Comparison of ENCODE assay signal across 16 cellular contexts in the genomic region with DNA sequence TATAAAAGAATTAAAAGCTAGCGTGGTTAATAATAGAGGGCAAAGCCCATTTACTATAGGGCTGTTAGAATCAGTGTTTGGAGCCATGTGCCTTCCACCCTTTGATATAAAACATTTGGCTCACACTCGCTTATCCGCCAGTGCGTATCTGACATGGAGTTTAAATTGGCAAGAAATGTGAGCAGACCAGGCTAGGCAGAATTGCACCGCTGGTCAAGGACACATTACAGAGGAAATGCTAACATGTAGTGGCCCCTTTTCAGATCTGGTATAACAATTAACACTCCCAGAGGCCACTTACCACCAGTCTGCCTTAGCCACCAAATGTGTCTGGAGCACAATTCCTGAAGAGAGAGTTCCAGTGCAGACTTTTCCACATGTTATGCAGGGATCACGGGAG. TPM values are rescaled to one million over a fixed set of nuclear protein-coding genes. Genes with fewer than 3 reads are reported as not detected.
DNase-seq lines count a peak whose midpoint lies in the region; ATAC-seq, FAIRE-seq and TF ChIP-seq lines count a peak whose summit lies in the region.
"Had no signal": no experiment of that assay in that cellular context is flagged by ENCODE, and none has a peak within 500 bp of the region (broad histone marks: within the 10 kb centered on the region; RNA-seq: fewer than 3 reads in every experiment).

No MANE protein-coding gene starts in this region.

- peak overlapping the region; percentile 31 for H3K27ac Mint-ChIP-seq in nephron progenitor cell
- no peak overlapping the region for H3K27ac Mint-ChIP-seq in CD4-positive, alpha-beta memory T cell
- H3K27ac Mint-ChIP-seq: CD4-positive, alpha-beta T cell had no signal

- FAIRE-seq in HepG2 (lab: Jason Lieb, UNC), result no peak
- FAIRE-seq: GM19239 had no signal

- BruUV-seq in HepG2 (replicated peaks; lab: Mats Ljungman, UMichigan), result no TSS peak

- in situ Hi-C loops in HepG2 (cut with HindIII; ENCODE audit: extremely low pct_ligation_motif_present, low pct_unique_long_range_greater_than_20kb), result no loop called here

- no peak for TF ChIP-seq CTCF in HepG2 (CRISPR knock-in tag; IDR thresholded peaks at IDR 0.05)
- no peak for TF ChIP-seq CTCF in right lobe of liver (IDR thresholded peaks at IDR 0.05)
- TF ChIP-seq CTCF in nephron progenitor cell (IDR thresholded peaks at IDR 0.05), result no peak
- no peak for TF ChIP-seq CTCF in stomach (IDR thresholded peaks at IDR 0.05)

- H3K4me1 ChIP-seq in HepG2 (ENCODE audit: insufficient read depth, low read length), result peaks cover 38% of the 10 kb centered on the region
- H3K4me1 ChIP-seq in right lobe of liver, result no peaks in the 10 kb centered on the region
- H3K4me1 ChIP-seq in stomach, result peaks cover 5 to 35% (median 16%) of the 10 kb centered on the region in 4 donors
- H3K4me1 ChIP-seq in CD4-positive, alpha-beta memory T cell (ENCODE audit: insufficient read depth, low read length), result no peaks in the 10 kb centered on the region

- H3K4me2 ChIP-seq in HepG2 (ENCODE audit: low read depth, low read length), result peak overlapping the region; percentile 29; the same call in 1 of the 2 replicates

- H3K4me1 Mint-ChIP-seq in nephron progenitor cell, result peaks cover 9% of the 10 kb centered on the region
- H3K4me1 Mint-ChIP-seq in CD4-positive, alpha-beta memory T cell, result no peaks in the 10 kb centered on the region

- no peak overlapping the region for H2AFZ ChIP-seq in HepG2 (ENCODE audit: low read length)

- TF ChIP-seq EP300 in HepG2 (IDR thresholded peaks at IDR 0.05; ENCODE audit: low read depth in 2 of 2, low read length in 2 of 2) (no peak), HepG2 (CRISPR knock-in tag; IDR thresholded peaks at IDR 0.05; ENCODE audit: borderline replicate concordance) (no peak), stomach (IDR thresholded peaks at IDR 0.05) (no peak)

- no peaks in the 10 kb centered on the region for H3K9me3 ChIP-seq in HepG2 (ENCODE audit: low read length)
- H3K9me3 ChIP-seq in right lobe of liver, result no peaks in the 10 kb centered on the region
- H3K9me3 ChIP-seq in stomach, result no peaks in the 10 kb centered on the region
- no peaks in the 10 kb centered on the region for H3K9me3 ChIP-seq in CD4-positive, alpha-beta memory T cell (ENCODE audit: control insufficient read depth in 1 of 2, low read length in 2 of 2)

- no peak overlapping the region for H3K27ac ChIP-seq in HepG2 (ENCODE audit: extremely low read length, insufficient read depth, low read length)
- no peak overlapping the region for H3K27ac ChIP-seq in right lobe of liver
- H3K27ac ChIP-seq in stomach, result peak overlapping the region in 3 of 5 donors; percentile 13 to 66 (median 46)
- H3K27ac ChIP-seq in CD4-positive, alpha-beta memory T cell (ENCODE audit: low read depth, low read length), result no peak overlapping the region

- H4K20me1 ChIP-seq in HepG2 (ENCODE audit: insufficient read depth, low read length), result no peaks in the 10 kb centered on the region

- H3K9ac ChIP-seq in HepG2 (ENCODE audit: insufficient read depth, low read depth, low read length), result no peak overlapping the region

- peaks cover 3% of the 10 kb centered on the region for H3K27me3 Mint-ChIP-seq in nephron progenitor cell (ENCODE audit: low read depth, poor library complexity)
- H3K27me3 Mint-ChIP-seq in CD4-positive, alpha-beta memory T cell, result peaks cover 2% of the 10 kb centered on the region in 2 donors
- H3K27me3 Mint-ChIP-seq: CD4-positive, alpha-beta T cell had no signal

- WGBS in HepG2 (ENCODE audit: low lambda C conversion rate), result 63% methylated on average over 6 of the region's 6 CpGs
- 67% methylated on average over 4 of the region's 6 CpGs for WGBS in right lobe of liver (ENCODE audit: insufficient coverage, low coverage, low lambda C conversion rate, missing lambda C conversion rate)
- WGBS in stomach, 5 donors, result 69 to 79% (median 72%) methylated on average over 6 of the region's 6 CpGs

- no peak overlapping the region for H3K4me3 Mint-ChIP-seq in nephron progenitor cell
- H3K4me3 Mint-ChIP-seq in CD4-positive, alpha-beta memory T cell, result no peak overlapping the region
- H3K4me3 Mint-ChIP-seq: CD4-positive, alpha-beta T cell had no signal

- ATAC-seq in HepG2, result peak; percentile 66
- no peak for ATAC-seq in right lobe of liver

- peaks cover 4% of the 10 kb centered on the region for H3K36me3 Mint-ChIP-seq in nephron progenitor cell (ENCODE audit: low read depth)
- no peaks in the 10 kb centered on the region for H3K36me3 Mint-ChIP-seq in CD4-positive, alpha-beta memory T cell

- POLR2A ChIA-PET in HepG2 (lab: Yijun Ruan, JAX), result no interaction called here
- POLR2A ChIA-PET in CD4-positive, alpha-beta memory T cell (lab: Charles Lee; ENCODE audit: partially characterized antibody), result no interaction called here

- H3K79me2 ChIP-seq in HepG2 (ENCODE audit: insufficient read depth, low read length), result no peaks in the 10 kb centered on the region

- H3K27me3 ChIP-seq in HepG2 (ENCODE audit: control insufficient read depth in 1 of 2, insufficient read depth in 2 of 2, low read length in 2 of 2) (no peaks in the 10 kb centered on the region; a peak in 1 of 5 replicates), right lobe of liver (no peaks in the 10 kb centered on the region), stomach (no peaks in the 10 kb centered on the region)
- H3K27me3 ChIP-seq in CD4-positive, alpha-beta memory T cell (ENCODE audit: insufficient read depth, low read length), result no peaks in the 10 kb centered on the region

- no peak for TF ChIP-seq RAD21 in HepG2 (CRISPR knock-in tag; IDR thresholded peaks at IDR 0.05)

- intact Hi-C loops in HepG2 (cut with micrococcal nuclease; ENCODE audit: unreplicated experiment) (no loop called here), right lobe of liver (cut with DNase I) (no loop called here), stomach (cut with DNase I; ENCODE audit: low total_unique reads) (no loop called here), posterior vena cava (cut with DNase I) (no loop called here)
- intact Hi-C loops in CD4-positive, alpha-beta memory T cell (cut with micrococcal nuclease), result no loop called here

- H3K9me3 Mint-ChIP-seq in nephron progenitor cell, result peaks cover 23% of the 10 kb centered on the region
- no peaks in the 10 kb centered on the region for H3K9me3 Mint-ChIP-seq in CD4-positive, alpha-beta memory T cell
- H3K9me3 Mint-ChIP-seq: CD4-positive, alpha-beta T cell had no signal

- H3K36me3 ChIP-seq in HepG2 (replicated peaks in 1 of 2; ENCODE audit: control insufficient read depth in 1 of 2, insufficient read depth in 2 of 2, low read length in 2 of 2) (no peaks in the 10 kb centered on the region), right lobe of liver (no peaks in the 10 kb centered on the region), stomach (no peaks in the 10 kb centered on the region)
- H3K36me3 ChIP-seq in CD4-positive, alpha-beta memory T cell (ENCODE audit: insufficient read depth, low read length), result no peaks in the 10 kb centered on the region
- H3K36me3 ChIP-seq: HAP-1 had no signal

- TF ChIP-seq POLR2A in HepG2 (IDR thresholded peaks at IDR 0.05; ENCODE audit: insufficient read depth in 1 of 2, low read depth in 2 of 2, low read length in 2 of 2) (no peak), right lobe of liver (IDR thresholded peaks at IDR 0.05) (no peak), stomach (IDR thresholded peaks at IDR 0.05) (no peak)

- CTCF ChIA-PET in HepG2 (lab: Yijun Ruan, JAX; ENCODE audit: low intra/inter-chr PET ratio, low total read pairs), result no interaction called here
- CTCF ChIA-PET in CD4-positive, alpha-beta memory T cell (lab: Charles Lee; ENCODE audit: partially characterized antibody), result no interaction called here

- H3K4me3 ChIP-seq in HepG2 (replicated peaks in 1 of 3; ENCODE audit: insufficient read depth in 1 of 3, low read depth in 2 of 3, low read length in 3 of 3), result no peak overlapping the region
- H3K4me3 ChIP-seq in right lobe of liver, result no peak overlapping the region
- H3K4me3 ChIP-seq in stomach, result peak overlapping the region in 2 of 4 donors; percentile 2 to 9
- no peak overlapping the region for H3K4me3 ChIP-seq in CD4-positive, alpha-beta memory T cell (ENCODE audit: low read length in 2 of 2)
- H3K4me3 ChIP-seq: HAP-1 had no signal

- DNase-seq in HepG2 (ENCODE audit: low spot score) (no peak), right lobe of liver (no peak), nephron progenitor cell (no peak), stomach (no peak), posterior vena cava (ENCODE audit: low spot score) (no peak)
- no peak for DNase-seq in CD4-positive, alpha-beta memory T cell
- DNase-seq: 8988T; ACHN; C1 segment of cervical spinal cord; CD4-positive, alpha-beta T cell; DMS79 treated with DMSO at 0.1 percent for 48 hours; EL; GOT3 had no signal

RNA-seq across cellular contexts. Expression of gene GSTM3, which starts 14.1 kb away (rescaled TPM):
- total RNA-seq in HepG2 (2016; rRNA removed; fragmentation: Illumina TruSeq; extraction: Trizol) (127 and 150 TPM in 2 replicates), right lobe of liver (10 to 100 TPM in 3 of 6 experiments, 1 to 10 TPM in 3; 1.2 to 19.2 (median 10.6) TPM), stomach (100 to 1,000 TPM in 2 of 5 donors, 10 to 100 TPM in 3; 32.2 to 213 (median 84.6) TPM), posterior vena cava (10 to 100 TPM; 35.1 to 52.2 TPM)
- 35.2 and 40.3 TPM in 2 replicates for total RNA-seq in HepG2 (2016; cell fraction: cytosol; rRNA removed; fragmentation: Illumina TruSeq; extraction: Trizol; ENCODE audit: low read depth)
- 127 and 162 TPM in 2 replicates for total RNA-seq in HepG2 (2016; cell fraction: insoluble cytoplasmic fraction; rRNA removed; fragmentation: Illumina TruSeq; extraction: Trizol)
- total RNA-seq in HepG2 (2016; cell fraction: membrane; rRNA removed; fragmentation: Illumina TruSeq; extraction: Trizol), result 35.2 and 39.0 TPM in 2 replicates
- total RNA-seq in HepG2 (2016; cell fraction: nucleus; rRNA removed; fragmentation: Illumina TruSeq; extraction: Trizol), result 49.3 and 64.9 TPM in 2 replicates
- polyA plus RNA-seq in HepG2 (2011; rRNA removed) (124 and 142 TPM in 2 replicates), stomach (100 to 1,000 TPM in 2 of 3 donors, 10 to 100 TPM in 1; 83.8 to 350 (median 194) TPM)
- polyA plus RNA-seq in HepG2 (2011; cell fraction: cytosol; rRNA removed), result 105 and 126 TPM in 2 replicates
- polyA plus RNA-seq in HepG2 (2011; cell fraction: nucleus; rRNA removed), result 39.2 and 41.5 TPM in 2 replicates
- polyA plus RNA-seq in HepG2 (2012), result 102 and 104 TPM in 2 replicates
- polyA plus RNA-seq in HepG2 (2016; cell fraction: cytosol; fragmentation: Illumina TruSeq; extraction: Trizol; ENCODE audit: low read depth), result 37.0 and 38.1 TPM in 2 replicates
- 128 and 138 TPM in 2 replicates for polyA plus RNA-seq in HepG2 (2016; cell fraction: insoluble cytoplasmic fraction; fragmentation: Illumina TruSeq; extraction: Trizol; ENCODE audit: low read depth)
- polyA plus RNA-seq in HepG2 (2016; cell fraction: membrane; fragmentation: Illumina TruSeq; extraction: Trizol; ENCODE audit: low read depth), result 28.9 and 29.1 TPM in 2 replicates
- polyA plus RNA-seq in HepG2 (2016; cell fraction: nucleus; fragmentation: Illumina TruSeq; extraction: Trizol; ENCODE audit: insufficient read depth, low read depth), result 66.5 and 79.1 TPM in 2 replicates
- 34.6 and 95.6 TPM in 2 replicates for polyA minus RNA-seq in HepG2 (2011; rRNA and poly(A)+ RNA removed; ENCODE audit: low replicate concordance)
- 31.6 and 39.1 TPM in 2 replicates for polyA minus RNA-seq in HepG2 (2011; cell fraction: cytosol; rRNA and poly(A)+ RNA removed)
- polyA minus RNA-seq in HepG2 (2011; cell fraction: nucleus; rRNA and poly(A)+ RNA removed), result 15.7 and 24.2 TPM in 2 replicates
- total RNA-seq in CD4-positive, alpha-beta memory T cell, result 1 to 10 TPM; 1.2 TPM
- 10 to 100 TPM; 25.7 to 44.3 TPM for polyA plus RNA-seq in CD4-positive, alpha-beta memory T cell

RNA-seq across cellular contexts. Expression of gene GSTM5, which starts 14.7 kb away (rescaled TPM):
- total RNA-seq in HepG2 (2016; rRNA removed; fragmentation: Illumina TruSeq; extraction: Trizol), result not detected in 2 replicates
- not detected in 2 replicates for total RNA-seq in HepG2 (2016; cell fraction: cytosol; rRNA removed; fragmentation: Illumina TruSeq; extraction: Trizol; ENCODE audit: low read depth)
- total RNA-seq in HepG2 (2016; cell fraction: insoluble cytoplasmic fraction; rRNA removed; fragmentation: Illumina TruSeq; extraction: Trizol), result not detected in 2 replicates
- not detected in 2 replicates for total RNA-seq in HepG2 (2016; cell fraction: membrane; rRNA removed; fragmentation: Illumina TruSeq; extraction: Trizol)
- total RNA-seq in HepG2 (2016; cell fraction: nucleus; rRNA removed; fragmentation: Illumina TruSeq; extraction: Trizol), result not detected in 2 replicates
- not detected in 2 replicates for polyA plus RNA-seq in HepG2 (2011; rRNA removed)
- not detected in 2 replicates for polyA plus RNA-seq in HepG2 (2011; cell fraction: cytosol; rRNA removed)
- polyA plus RNA-seq in HepG2 (2011; cell fraction: nucleus; rRNA removed), result 0.23 TPM in 1 of 2 replicates, not detected in the other
- polyA plus RNA-seq in HepG2 (2012), result not detected in 2 replicates
- not detected in 2 replicates for polyA plus RNA-seq in HepG2 (2016; cell fraction: cytosol; fragmentation: Illumina TruSeq; extraction: Trizol; ENCODE audit: low read depth)
- polyA plus RNA-seq in HepG2 (2016; cell fraction: insoluble cytoplasmic fraction; fragmentation: Illumina TruSeq; extraction: Trizol; ENCODE audit: low read depth), result not detected in 2 replicates
- polyA plus RNA-seq in HepG2 (2016; cell fraction: membrane; fragmentation: Illumina TruSeq; extraction: Trizol; ENCODE audit: low read depth), result not detected in 2 replicates
- not detected in 2 replicates for polyA plus RNA-seq in HepG2 (2016; cell fraction: nucleus; fragmentation: Illumina TruSeq; extraction: Trizol; ENCODE audit: insufficient read depth, low read depth)
- 0.06 and 0.56 TPM in 2 replicates for polyA minus RNA-seq in HepG2 (2011; rRNA and poly(A)+ RNA removed; ENCODE audit: low replicate concordance)
- not detected in 2 replicates for polyA minus RNA-seq in HepG2 (2011; cell fraction: cytosol; rRNA and poly(A)+ RNA removed)
- polyA minus RNA-seq in HepG2 (2011; cell fraction: nucleus; rRNA and poly(A)+ RNA removed), result 0.13 TPM in 1 of 2 replicates, not detected in the other
- under 1 TPM in 5 of 6 experiments, not detected in 1; 0.19 to 0.54 (median 0.31) TPM for total RNA-seq in right lobe of liver
- 10 to 100 TPM in 2 of 5 donors, 1 to 10 TPM in 1, not detected in 2; 1.4 to 35.6 (median 18.5) TPM for total RNA-seq in stomach
- polyA plus RNA-seq in stomach, result 10 to 100 TPM in 2 of 3 donors, 1 to 10 TPM in 1; 3.6 to 22.0 (median 14.9) TPM
- 10 to 100 TPM; 16.7 to 25.4 TPM for total RNA-seq in posterior vena cava
- total RNA-seq in CD4-positive, alpha-beta memory T cell, result not detected
- polyA plus RNA-seq in CD4-positive, alpha-beta memory T cell, result not detected
- total RNA-seq: HT1080 had no signal

RNA-seq across cellular contexts. Expression of gene EPS8L3, which starts 37.0 kb away (rescaled TPM):
- total RNA-seq in HepG2 (2016; rRNA removed; fragmentation: Illumina TruSeq; extraction: Trizol) (7.6 and 18.2 TPM in 2 replicates), right lobe of liver (1 to 10 TPM in 3 of 6 experiments, not detected in 3; 3.2 to 4.7 (median 3.3) TPM), stomach (100 to 1,000 TPM in 2 of 5 donors, 10 to 100 TPM in 3; 22.3 to 299 (median 85.8) TPM), posterior vena cava (not detected)
- 3.1 and 3.5 TPM in 2 replicates for total RNA-seq in HepG2 (2016; cell fraction: cytosol; rRNA removed; fragmentation: Illumina TruSeq; extraction: Trizol; ENCODE audit: low read depth)
- total RNA-seq in HepG2 (2016; cell fraction: insoluble cytoplasmic fraction; rRNA removed; fragmentation: Illumina TruSeq; extraction: Trizol), result 6.3 and 18.1 TPM in 2 replicates
- total RNA-seq in HepG2 (2016; cell fraction: membrane; rRNA removed; fragmentation: Illumina TruSeq; extraction: Trizol), result 4.6 and 5.1 TPM in 2 replicates
- 21.5 and 27.6 TPM in 2 replicates for total RNA-seq in HepG2 (2016; cell fraction: nucleus; rRNA removed; fragmentation: Illumina TruSeq; extraction: Trizol)
- polyA plus RNA-seq in HepG2 (2011; rRNA removed) (106 and 127 TPM in 2 replicates), stomach (10 to 100 TPM in 1 of 3 donors, 1 to 10 TPM in 2; 9.5 to 40.9 (median 9.6) TPM)
- polyA plus RNA-seq in HepG2 (2011; cell fraction: cytosol; rRNA removed), result 24.6 and 30.4 TPM in 2 replicates
- 854 and 1,047 TPM in 2 replicates for polyA plus RNA-seq in HepG2 (2011; cell fraction: nucleus; rRNA removed)
- 79.1 and 95.8 TPM in 2 replicates for polyA plus RNA-seq in HepG2 (2012)
- 3.0 and 3.7 TPM in 2 replicates for polyA plus RNA-seq in HepG2 (2016; cell fraction: cytosol; fragmentation: Illumina TruSeq; extraction: Trizol; ENCODE audit: low read depth)
- polyA plus RNA-seq in HepG2 (2016; cell fraction: insoluble cytoplasmic fraction; fragmentation: Illumina TruSeq; extraction: Trizol; ENCODE audit: low read depth), result 11.9 and 13.8 TPM in 2 replicates
- 4.6 and 5.0 TPM in 2 replicates for polyA plus RNA-seq in HepG2 (2016; cell fraction: membrane; fragmentation: Illumina TruSeq; extraction: Trizol; ENCODE audit: low read depth)
- 139 and 140 TPM in 2 replicates for polyA plus RNA-seq in HepG2 (2016; cell fraction: nucleus; fragmentation: Illumina TruSeq; extraction: Trizol; ENCODE audit: insufficient read depth, low read depth)
- polyA minus RNA-seq in HepG2 (2011; rRNA and poly(A)+ RNA removed; ENCODE audit: low replicate concordance), result 2.2 and 43.5 TPM in 2 replicates
- polyA minus RNA-seq in HepG2 (2011; cell fraction: cytosol; rRNA and poly(A)+ RNA removed), result 15.7 and 17.0 TPM in 2 replicates
- polyA minus RNA-seq in HepG2 (2011; cell fraction: nucleus; rRNA and poly(A)+ RNA removed), result 107 and 127 TPM in 2 replicates
- total RNA-seq in CD4-positive, alpha-beta memory T cell, result not detected
- polyA plus RNA-seq in CD4-positive, alpha-beta memory T cell, result not detected
- total RNA-seq: CD4-positive, alpha-beta T cell; HT1080 had no signal

RNA-seq across cellular contexts. Expression of gene GSTM1, which starts 39.1 kb away (rescaled TPM):
- total RNA-seq in HepG2 (2016; rRNA removed; fragmentation: Illumina TruSeq; extraction: Trizol) (not detected in 2 replicates), right lobe of liver (100 to 1,000 TPM in 1 of 6 experiments, 10 to 100 TPM in 2, not detected in 3; 32.1 to 248 (median 43.0) TPM), stomach (10 to 100 TPM in 1 of 5 donors, 1 to 10 TPM in 2, not detected in 2; 2.6 to 69.4 (median 5.4) TPM), posterior vena cava (not detected)
- not detected in 2 replicates for total RNA-seq in HepG2 (2016; cell fraction: cytosol; rRNA removed; fragmentation: Illumina TruSeq; extraction: Trizol; ENCODE audit: low read depth)
- 0.15 TPM in 1 of 2 replicates, not detected in the other for total RNA-seq in HepG2 (2016; cell fraction: insoluble cytoplasmic fraction; rRNA removed; fragmentation: Illumina TruSeq; extraction: Trizol)
- total RNA-seq in HepG2 (2016; cell fraction: membrane; rRNA removed; fragmentation: Illumina TruSeq; extraction: Trizol), result not detected in 2 replicates
- total RNA-seq in HepG2 (2016; cell fraction: nucleus; rRNA removed; fragmentation: Illumina TruSeq; extraction: Trizol), result not detected in 2 replicates
- polyA plus RNA-seq in HepG2 (2011; rRNA removed) (0.42 and 0.55 TPM in 2 replicates), stomach (10 to 100 TPM in 2 of 3 donors, under 1 TPM in 1; 0.23 to 99.7 (median 86.4) TPM)
- polyA plus RNA-seq in HepG2 (2011; cell fraction: cytosol; rRNA removed), result 0.22 and 0.66 TPM in 2 replicates
- 0.57 and 0.76 TPM in 2 replicates for polyA plus RNA-seq in HepG2 (2011; cell fraction: nucleus; rRNA removed)
- polyA plus RNA-seq in HepG2 (2012), result 0.27 TPM in 1 of 2 replicates, not detected in the other
- polyA plus RNA-seq in HepG2 (2016; cell fraction: cytosol; fragmentation: Illumina TruSeq; extraction: Trizol; ENCODE audit: low read depth), result not detected in 2 replicates
- polyA plus RNA-seq in HepG2 (2016; cell fraction: insoluble cytoplasmic fraction; fragmentation: Illumina TruSeq; extraction: Trizol; ENCODE audit: low read depth), result 0.21 and 0.40 TPM in 2 replicates
- polyA plus RNA-seq in HepG2 (2016; cell fraction: membrane; fragmentation: Illumina TruSeq; extraction: Trizol; ENCODE audit: low read depth), result not detected in 2 replicates
- not detected in 2 replicates for polyA plus RNA-seq in HepG2 (2016; cell fraction: nucleus; fragmentation: Illumina TruSeq; extraction: Trizol; ENCODE audit: insufficient read depth, low read depth)
- 1.6 TPM in 1 of 2 replicates, not detected in the other for polyA minus RNA-seq in HepG2 (2011; rRNA and poly(A)+ RNA removed; ENCODE audit: low replicate concordance)
- not detected in 2 replicates for polyA minus RNA-seq in HepG2 (2011; cell fraction: cytosol; rRNA and poly(A)+ RNA removed)
- not detected in 2 replicates for polyA minus RNA-seq in HepG2 (2011; cell fraction: nucleus; rRNA and poly(A)+ RNA removed)
- total RNA-seq in CD4-positive, alpha-beta memory T cell, result not detected
- under 1 TPM in 1 of 2 donors, not detected in 1; 0.49 TPM for polyA plus RNA-seq in CD4-positive, alpha-beta memory T cell

RNA-seq across cellular contexts. Expression of gene GSTM2, which starts 58.9 kb away (rescaled TPM):
- total RNA-seq in HepG2 (2016; rRNA removed; fragmentation: Illumina TruSeq; extraction: Trizol), result 6.5 and 7.0 TPM in 2 replicates
- 1.9 and 2.5 TPM in 2 replicates for total RNA-seq in HepG2 (2016; cell fraction: cytosol; rRNA removed; fragmentation: Illumina TruSeq; extraction: Trizol; ENCODE audit: low read depth)
- total RNA-seq in HepG2 (2016; cell fraction: insoluble cytoplasmic fraction; rRNA removed; fragmentation: Illumina TruSeq; extraction: Trizol), result 8.1 and 8.3 TPM in 2 replicates
- total RNA-seq in HepG2 (2016; cell fraction: membrane; rRNA removed; fragmentation: Illumina TruSeq; extraction: Trizol), result 2.0 and 2.7 TPM in 2 replicates
- total RNA-seq in HepG2 (2016; cell fraction: nucleus; rRNA removed; fragmentation: Illumina TruSeq; extraction: Trizol), result 8.1 and 8.5 TPM in 2 replicates
- 15.0 and 17.0 TPM in 2 replicates for polyA plus RNA-seq in HepG2 (2011; rRNA removed)
- 5.9 and 7.2 TPM in 2 replicates for polyA plus RNA-seq in HepG2 (2011; cell fraction: cytosol; rRNA removed)
- polyA plus RNA-seq in HepG2 (2011; cell fraction: nucleus; rRNA removed), result 102 and 131 TPM in 2 replicates
- polyA plus RNA-seq in HepG2 (2012), result 19.7 and 21.3 TPM in 2 replicates
- 4.7 and 5.2 TPM in 2 replicates for polyA plus RNA-seq in HepG2 (2016; cell fraction: cytosol; fragmentation: Illumina TruSeq; extraction: Trizol; ENCODE audit: low read depth)
- 15.3 and 17.0 TPM in 2 replicates for polyA plus RNA-seq in HepG2 (2016; cell fraction: insoluble cytoplasmic fraction; fragmentation: Illumina TruSeq; extraction: Trizol; ENCODE audit: low read depth)
- 3.5 and 4.5 TPM in 2 replicates for polyA plus RNA-seq in HepG2 (2016; cell fraction: membrane; fragmentation: Illumina TruSeq; extraction: Trizol; ENCODE audit: low read depth)
- 30.8 and 32.2 TPM in 2 replicates for polyA plus RNA-seq in HepG2 (2016; cell fraction: nucleus; fragmentation: Illumina TruSeq; extraction: Trizol; ENCODE audit: insufficient read depth, low read depth)
- polyA minus RNA-seq in HepG2 (2011; rRNA and poly(A)+ RNA removed; ENCODE audit: low replicate concordance), result 0.26 and 6.7 TPM in 2 replicates
- polyA minus RNA-seq in HepG2 (2011; cell fraction: cytosol; rRNA and poly(A)+ RNA removed), result 1.7 and 2.7 TPM in 2 replicates
- polyA minus RNA-seq in HepG2 (2011; cell fraction: nucleus; rRNA and poly(A)+ RNA removed), result 12.9 TPM in 2 replicates
- total RNA-seq in right lobe of liver, result 10 to 100 TPM in 4 of 6 experiments, 1 to 10 TPM in 2; 4.4 to 16.0 (median 12.7) TPM
- 100 to 1,000 TPM in 3 of 5 donors, 10 to 100 TPM in 2; 22.3 to 219 (median 126) TPM for total RNA-seq in stomach
- polyA plus RNA-seq in stomach, result 100 to 1,000 TPM; 102 to 149 (median 122) TPM
- total RNA-seq in posterior vena cava, result 10 to 100 TPM; 29.2 to 45.9 TPM
- 10 to 100 TPM; 30.9 to 31.4 TPM for total RNA-seq in CD4-positive, alpha-beta memory T cell
- polyA plus RNA-seq in CD4-positive, alpha-beta memory T cell, result 10 to 100 TPM; 11.8 to 14.0 TPM

Comparison
In these comparisons a context has a peak if more than half of its experiments do, and no peak if none do; other contexts are left out.
1. H3K27ac ChIP-seq: peak in stomach (3 of 5); none in HepG2 (single experiment), right lobe of liver (0 of 3) and CD4-positive, alpha-beta memory T cell (single experiment).